Comparison of ENCODE assay signal across 14 cellular contexts in the genomic region with DNA sequence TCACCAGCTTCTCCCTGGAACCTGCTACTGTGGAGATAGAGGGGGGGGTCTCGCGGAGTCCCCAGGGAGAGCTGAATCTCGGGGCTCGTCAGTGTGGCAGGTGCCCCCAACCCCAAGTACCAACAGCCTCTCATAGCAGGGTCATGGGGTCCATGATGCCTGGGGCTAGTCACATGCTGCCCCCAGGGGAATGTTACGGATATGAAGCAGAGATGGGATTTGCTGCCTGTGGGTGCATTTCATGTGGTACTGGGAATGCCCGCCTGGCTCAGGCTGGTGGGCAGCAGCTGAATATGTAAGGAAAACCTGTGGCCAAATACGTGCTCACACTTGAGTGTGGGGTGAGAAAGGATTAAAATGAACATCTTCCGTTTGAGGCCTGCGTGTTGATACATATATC. TPM values are rescaled to one million over a fixed set of nuclear protein-coding genes. Genes with fewer than 3 reads are reported as not detected.
DNase-seq lines count a peak whose midpoint lies in the region; ATAC-seq and TF ChIP-seq lines count a peak whose summit lies in the region.
"Had no signal": no experiment of that assay in that cellular context is flagged by ENCODE, and none has a peak within 500 bp of the region (broad histone marks: within the 10 kb centered on the region; RNA-seq: fewer than 3 reads in every experiment).

No MANE protein-coding gene starts in this region.

- H3K9me3 ChIP-seq in H9 (ENCODE audit: control insufficient read depth, low read depth, low read length) (no peaks in the 10 kb centered on the region), Peyer's patch (no peaks in the 10 kb centered on the region), spleen (no peaks in the 10 kb centered on the region)

- H3K79me2 ChIP-seq in H9 (ENCODE audit: insufficient read depth, low read length) = no peaks in the 10 kb centered on the region

- H3K56ac ChIP-seq in H9 (ENCODE audit: insufficient read length, low read depth, low read length) = no peak overlapping the region

- H3K9ac ChIP-seq in H9 (ENCODE audit: extremely low read depth, insufficient read length, low read length) = no peak overlapping the region

- H3K4me1 ChIP-seq in H9 (ENCODE audit: insufficient read depth, low read length) (no peaks in the 10 kb centered on the region), Peyer's patch (no peaks in the 10 kb centered on the region), spleen (no peaks in the 10 kb centered on the region)

- no peak overlapping the region for H4K91ac ChIP-seq in H9 (ENCODE audit: insufficient read length, low read depth, low read length)

- H2BK12ac ChIP-seq in H9 (ENCODE audit: insufficient read length, low read depth, low read length) = no peak overlapping the region

- intact Hi-C loops in spleen (cut with DNase I; ENCODE audit: low total_unique reads) = no loop called here

- no peak overlapping the region for H3K14ac ChIP-seq in H9 (ENCODE audit: insufficient read depth, low read length)

- no peak overlapping the region for H2BK5ac ChIP-seq in H9 (ENCODE audit: insufficient read length, low read length)

- H3K27me3 ChIP-seq in H9 (ENCODE audit: insufficient read depth, low read length) (no peaks in the 10 kb centered on the region), Peyer's patch (no peaks in the 10 kb centered on the region), spleen (replicated peaks in 1 of 7) (peaks cover 0 to 5% (median 0%) of the 10 kb centered on the region in 7 donors)

- H3K27ac ChIP-seq in H9 (ENCODE audit: insufficient read length, low read depth, low read length) = no peak overlapping the region
- H3K27ac ChIP-seq in Peyer's patch = no peak overlapping the region
- no peak overlapping the region for H3K27ac ChIP-seq in spleen

- DNase-seq in H9 (peak; percentile 7), Peyer's patch (peak in 2 of 3 donors; percentile 22 to 33), spleen (peak; percentile 19), GDM1 (lab: John Stamatoyannopoulos, UW) (no peak), cerebellar cortex (ENCODE audit: low spot score) (no peak)
- DNase-seq: C1 segment of cervical spinal cord; Calu3; CD4-positive, alpha-beta T cell; DMS 273 treated with DMSO at 0.1 percent for 48 hours; H7 had no signal

- H3K36me3 Mint-ChIP-seq in H9 (ENCODE audit: insufficient read depth in 1 of 3, low read depth in 3 of 3) = no peaks in the 10 kb centered on the region

- no peak overlapping the region for H2BK15ac ChIP-seq in H9 (ENCODE audit: low read depth, low read length)

- no peak overlapping the region for H3K4me3 Mint-ChIP-seq in H9
- H3K4me3 Mint-ChIP-seq: B cell; CD4-positive, alpha-beta T cell; GM23338 had no signal

- no peak overlapping the region for H3K4me2 ChIP-seq in H9 (ENCODE audit: insufficient read depth, insufficient read length, low read length)
- H3K4me2 ChIP-seq: GM23338 had no signal

- H3K27me3 Mint-ChIP-seq in H9 (ENCODE audit: low read depth) = no peaks in the 10 kb centered on the region

- H3K4me3 ChIP-seq in Peyer's patch = no peak overlapping the region
- no peak overlapping the region for H3K4me3 ChIP-seq in spleen
- H3K4me3 ChIP-seq: GM23338 had no signal

- WGBS in H9 (ENCODE audit: extremely low coverage, insufficient read length, low lambda C conversion rate) = no CpG with 5 or more reads among the region's 9 CpGs
- 85 to 96% (median 94%) methylated on average over 9 of the region's 9 CpGs for WGBS in spleen, 5 donors

- no peaks in the 10 kb centered on the region for H3K23me2 ChIP-seq in H9 (ENCODE audit: insufficient read length, low read depth, low read length, poor library complexity, severe bottlenecking)

- peak; percentile 30 for ATAC-seq in esophagus mucosa
- ATAC-seq in GM18907 (IDR thresholded peaks at IDR 0.05; ENCODE audit: unreplicated experiment) = no peak
- ATAC-seq: GM23338 had no signal

- H2AFZ ChIP-seq in H9 (ENCODE audit: low read length) = no peak overlapping the region
- H2AFZ ChIP-seq: GM23338 had no signal

- TF ChIP-seq CTCF in H9 (conservative IDR thresholded peaks at IDR 0.05) (no peak), Peyer's patch (IDR thresholded peaks at IDR 0.05) (no peak), spleen (IDR thresholded peaks at IDR 0.05 in 8 of 11, conservative IDR thresholded peaks at IDR 0.05 in 3 of 11) (no peak)

- H2BK20ac ChIP-seq in H9 (ENCODE audit: low read depth, low read length, poor library complexity, severe bottlenecking) = no peak overlapping the region

- no peak overlapping the region for H4K5ac ChIP-seq in H9 (ENCODE audit: insufficient read length, low read depth, low read length)

- no peak for TF ChIP-seq POLR2A in Peyer's patch (IDR thresholded peaks at IDR 0.05)
- no peak for TF ChIP-seq POLR2A in spleen (IDR thresholded peaks at IDR 0.05)

- no peak overlapping the region for H3K18ac ChIP-seq in H9 (ENCODE audit: insufficient read length, low read depth, low read length)

- no peak overlapping the region for H4K8ac ChIP-seq in H9 (replicated peaks; ENCODE audit: insufficient read length, low read depth, low read length)

- no peak overlapping the region for H3K4ac ChIP-seq in H9 (ENCODE audit: low read depth, low read length)

- no peak overlapping the region for H2AK5ac ChIP-seq in H9 (ENCODE audit: insufficient read length, low read length)

- H2BK120ac ChIP-seq in H9 (ENCODE audit: low read depth, low read length, poor library complexity, severe bottlenecking) = no peak overlapping the region

- H3K36me3 ChIP-seq in Peyer's patch (peaks cover 0 to 4% (median 0%) of the 10 kb centered on the region in 3 donors), spleen (peaks cover 0 to 16% (median 0%) of the 10 kb centered on the region in 6 donors)

- H3K23ac ChIP-seq in H9 (ENCODE audit: insufficient read length, low read depth, low read length) = no peak overlapping the region

- no peaks in the 10 kb centered on the region; a peak in 1 of 5 replicates for H3K9me3 Mint-ChIP-seq in H9
- H3K9me3 Mint-ChIP-seq: CD4-positive, alpha-beta T cell; GM23338 had no signal

- peak overlapping the region in 1 of 3 experiments; percentile 15; a peak in 1 of 7 replicates for H3K27ac Mint-ChIP-seq in H9
- H3K27ac Mint-ChIP-seq: B cell; CD4-positive, alpha-beta T cell; GM23338 had no signal

- no peaks in the 10 kb centered on the region for H4K20me1 ChIP-seq in H9 (ENCODE audit: control insufficient read depth, insufficient read depth, insufficient read length)

- no peak overlapping the region for H3T11ph ChIP-seq in H9 (ENCODE audit: low read length)

- peaks cover 0 to 2% of the 10 kb centered on the region in 2 experiments; a peak in 1 of 4 replicates for H3K4me1 Mint-ChIP-seq in H9
- H3K4me1 Mint-ChIP-seq: B cell had no signal

- H3K79me1 ChIP-seq in H9 (ENCODE audit: insufficient read depth, low read depth, low read length, poor library complexity, severe bottlenecking) = no peaks in the 10 kb centered on the region

RNA-seq across cellular contexts. Expression of a gene that starts 49.4 kb away (rescaled TPM):
- total RNA-seq in H9 (2021) (17.9 and 21.5 TPM in 2 replicates), Peyer's patch (10 to 100 TPM in 3 of 4 donors, 1 to 10 TPM in 1; 7.4 to 54.3 (median 47.0) TPM), esophagus mucosa (58.3 TPM), spleen (10 to 100 TPM in 5 of 7 donors, 1 to 10 TPM in 2; 9.4 to 14.9 (median 11.1) TPM)
- polyA plus RNA-seq in spleen = 1 to 10 TPM; 1.5 to 2.7 (median 1.5) TPM

Comparison
In these comparisons a context has a peak if more than half of its experiments do, and no peak if none do; other contexts are left out.
1. DNase-seq: peak in H9 (single experiment), Peyer's patch (2 of 3) and spleen (single experiment); none in GDM1 (single experiment) and cerebellar cortex (single experiment).